In the genomic region with DNA sequence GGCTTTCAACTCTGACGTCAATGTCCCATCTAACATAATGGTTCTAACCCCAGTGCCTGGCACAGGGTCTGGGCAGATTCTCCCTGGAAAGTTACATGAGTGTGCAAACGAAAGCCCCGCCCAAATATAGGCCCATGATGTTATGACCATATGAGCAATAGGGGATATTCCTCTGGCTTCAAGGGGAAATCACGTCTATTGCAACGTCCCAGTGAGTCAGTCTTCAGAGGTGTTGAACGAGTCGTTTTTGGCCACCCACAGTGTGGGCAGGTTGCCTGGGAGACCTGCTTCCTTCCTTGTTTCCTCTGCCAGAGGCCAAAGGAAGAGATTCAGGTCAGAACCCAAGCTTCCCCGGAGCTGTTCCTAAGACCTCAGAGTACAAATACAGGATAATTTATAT, we compare ENCODE assay signal across 9 cellular contexts.
DNase-seq lines count a peak whose midpoint lies in the region; ATAC-seq lines count a peak whose summit lies in the region.
"Had no signal": no experiment of that assay in that cellular context is flagged by ENCODE, and none has a peak within 500 bp of the region (broad histone marks: within the 10 kb centered on the region; RNA-seq: fewer than 3 reads in every experiment).

No MANE protein-coding gene starts in this region.

- peaks cover 46% of the 10 kb centered on the region for H3K4me1 Mint-ChIP-seq in T-helper 2 cell treated with Interferon-gamma antibody and Interleukin-4, amounts not matched to agents 5 μg/mL and 100 μg/mL, for 36 hours (ENCODE audit: low read depth)
- peaks cover 40 to 60% of the 10 kb centered on the region in 2 donors for H3K4me1 Mint-ChIP-seq in stimulated activated naive B cell treated with anti-CD40 and anti-IgM and Interleukin-4, amounts not matched to agents 10 μg/mL and 1 μg/mL and 100 μg/mL, for 72 hours

- peak; percentile 51 to 55 for DNase-seq in activated CD4-positive, alpha-beta T cell treated with anti-CD3 and anti-CD28 coated beads for 24 hours (ENCODE audit: low read depth in 2 of 2)
- no peak for DNase-seq in activated CD4-positive, alpha-beta T cell treated with anti-CD3 and anti-CD28 coated beads for 1 hour
- peak; percentile 75 for DNase-seq in T-helper 2 cell treated with Interferon-gamma antibody and Interleukin-4, amounts not matched to agents 5 μg/mL and 100 μg/mL, for 36 hours (ENCODE audit: low spot score)
- DNase-seq in effector memory CD4-positive, alpha-beta T cell = peak; percentile 43 to 65 (median 65)
- peak; percentile 61 for DNase-seq in stimulated activated naive B cell treated with anti-CD40 and anti-IgM and Interleukin-4, amounts not matched to agents 10 μg/mL and 1 μg/mL and 100 μg/mL, for 72 hours
- DNase-seq in NCI-H2029 (lab: John Stamatoyannopoulos, UW) = no peak
- DNase-seq in NCI-H345 (lab: John Stamatoyannopoulos, UW) = no peak
- DNase-seq in DMS79 (lab: John Stamatoyannopoulos, UW) = no peak
- DNase-seq: PC-9 had no signal

- H3K9me3 Mint-ChIP-seq in T-helper 2 cell treated with Interferon-gamma antibody and Interleukin-4, amounts not matched to agents 5 μg/mL and 100 μg/mL, for 36 hours = peaks cover 30% of the 10 kb centered on the region
- H3K9me3 Mint-ChIP-seq in stimulated activated naive B cell treated with anti-CD40 and anti-IgM and Interleukin-4, amounts not matched to agents 10 μg/mL and 1 μg/mL and 100 μg/mL, for 72 hours = peaks cover 8 to 13% of the 10 kb centered on the region in 2 donors

- peak; percentile 73 to 79 for ATAC-seq in stimulated activated naive B cell treated with anti-CD40 and anti-IgM and Interleukin-4, amounts not matched to agents 10 μg/mL and 1 μg/mL and 100 μg/mL, for 72 hours (replicated peaks)

- H3K4me3 ChIP-seq in effector memory CD4-positive, alpha-beta T cell (ENCODE audit: insufficient read depth, low read depth, low read length, poor library complexity, severe bottlenecking) = no peak overlapping the region
- H3K4me3 ChIP-seq: PC-9 had no signal

- H3K4me1 ChIP-seq in effector memory CD4-positive, alpha-beta T cell (ENCODE audit: control insufficient read depth, insufficient read depth, low read length, poor library complexity, severe bottlenecking) = peaks cover 25% of the 10 kb centered on the region

- H3K9me3 ChIP-seq in effector memory CD4-positive, alpha-beta T cell (ENCODE audit: control insufficient read depth, low read length) = peaks cover 3% of the 10 kb centered on the region

- peaks cover 67% of the 10 kb centered on the region for H3K36me3 Mint-ChIP-seq in T-helper 2 cell treated with Interferon-gamma antibody and Interleukin-4, amounts not matched to agents 5 μg/mL and 100 μg/mL, for 36 hours (ENCODE audit: low read depth)
- peaks cover 35 to 58% of the 10 kb centered on the region in 2 donors for H3K36me3 Mint-ChIP-seq in stimulated activated naive B cell treated with anti-CD40 and anti-IgM and Interleukin-4, amounts not matched to agents 10 μg/mL and 1 μg/mL and 100 μg/mL, for 72 hours

- peaks cover 11% of the 10 kb centered on the region for H3K36me3 ChIP-seq in effector memory CD4-positive, alpha-beta T cell (ENCODE audit: control insufficient read depth, insufficient read depth, low read length)

- no peaks in the 10 kb centered on the region for H3K27me3 Mint-ChIP-seq in T-helper 2 cell treated with Interferon-gamma antibody and Interleukin-4, amounts not matched to agents 5 μg/mL and 100 μg/mL, for 36 hours (ENCODE audit: low read depth)
- no peaks in the 10 kb centered on the region for H3K27me3 Mint-ChIP-seq in stimulated activated naive B cell treated with anti-CD40 and anti-IgM and Interleukin-4, amounts not matched to agents 10 μg/mL and 1 μg/mL and 100 μg/mL, for 72 hours

- H3K27me3 ChIP-seq in effector memory CD4-positive, alpha-beta T cell (replicated peaks; ENCODE audit: control insufficient read depth, insufficient read depth, low read length, poor library complexity, severe bottlenecking) = no peaks in the 10 kb centered on the region

- peak overlapping the region; percentile 6 for H3K4me3 Mint-ChIP-seq in T-helper 2 cell treated with Interferon-gamma antibody and Interleukin-4, amounts not matched to agents 5 μg/mL and 100 μg/mL, for 36 hours
- peak overlapping the region; percentile 9 to 75 for H3K4me3 Mint-ChIP-seq in stimulated activated naive B cell treated with anti-CD40 and anti-IgM and Interleukin-4, amounts not matched to agents 10 μg/mL and 1 μg/mL and 100 μg/mL, for 72 hours

- H3K27ac ChIP-seq in effector memory CD4-positive, alpha-beta T cell (ENCODE audit: insufficient read depth, low read length, poor library complexity, severe bottlenecking) = peak overlapping the region; percentile 58
- H3K27ac ChIP-seq: PC-9 had no signal

- peak overlapping the region; percentile 26 for H3K27ac Mint-ChIP-seq in T-helper 2 cell treated with Interferon-gamma antibody and Interleukin-4, amounts not matched to agents 5 μg/mL and 100 μg/mL, for 36 hours
- H3K27ac Mint-ChIP-seq in stimulated activated naive B cell treated with anti-CD40 and anti-IgM and Interleukin-4, amounts not matched to agents 10 μg/mL and 1 μg/mL and 100 μg/mL, for 72 hours = peak overlapping the region; percentile 98

Comparison
In these comparisons a context has a peak if more than half of its experiments do, and no peak if none do; other contexts are left out.
1. DNase-seq: peak in activated CD4-positive, alpha-beta T cell treated with anti-CD3 and anti-CD28 coated beads for 24 hours (2 of 2), T-helper 2 cell treated with Interferon-gamma antibody and Interleukin-4, amounts not matched to agents 5 μg/mL and 100 μg/mL, for 36 hours (single experiment), effector memory CD4-positive, alpha-beta T cell (3 of 3) and stimulated activated naive B cell treated with anti-CD40 and anti-IgM and Interleukin-4, amounts not matched to agents 10 μg/mL and 1 μg/mL and 100 μg/mL, for 72 hours (single experiment); none in activated CD4-positive, alpha-beta T cell treated with anti-CD3 and anti-CD28 coated beads for 1 hour (single experiment), NCI-H2029 (single experiment), NCI-H345 (single experiment) and DMS79 (single experiment).